8 cellular contexts compared by ENCODE assay signal in genomic region chr20:1469925-1470571, GRCh38. TPM values are rescaled to one million over a fixed set of nuclear protein-coding genes. Genes with fewer than 3 reads are reported as not detected.
DNase-seq lines count a peak whose midpoint lies in the region; ATAC-seq and TF ChIP-seq lines count a peak whose summit lies in the region.

No MANE protein-coding gene starts in this region.

- H2BK12ac ChIP-seq in H9 (ENCODE audit: insufficient read length, low read depth, low read length) = no peak overlapping the region

- H4K91ac ChIP-seq in H9 (ENCODE audit: insufficient read length, low read depth, low read length) = no peak overlapping the region

- H3K4me1 Mint-ChIP-seq in H9 = peaks cover 35 to 36% of the 10 kb centered on the region in 2 experiments
- peaks cover 22% of the 10 kb centered on the region for H3K4me1 Mint-ChIP-seq in activated CD8-positive, alpha-beta T cell treated with anti-CD3 and anti-CD28 coated beads for 36 hours (ENCODE audit: low read depth)

- no peak overlapping the region for H3K4ac ChIP-seq in H9 (ENCODE audit: low read depth, low read length)

- peak overlapping the region; percentile 27 for H2AFZ ChIP-seq in H9 (ENCODE audit: low read length)

- H3K27ac ChIP-seq in H9 (ENCODE audit: insufficient read length, low read depth, low read length) (no peak overlapping the region), cardiac muscle cell (no peak overlapping the region), prostate gland (peak overlapping the region in 1 of 2 donors; percentile 48)

- peak overlapping the region; percentile 47 for H3K18ac ChIP-seq in H9 (ENCODE audit: insufficient read length, low read depth, low read length)

- peaks cover 0 to under 1% (median 0%) of the 10 kb centered on the region in 3 experiments; a peak in 3 of 7 replicates for H3K36me3 Mint-ChIP-seq in H9 (ENCODE audit: insufficient read depth in 1 of 3, low read depth in 3 of 3)
- no peaks in the 10 kb centered on the region for H3K36me3 Mint-ChIP-seq in activated CD8-positive, alpha-beta T cell treated with anti-CD3 and anti-CD28 coated beads for 36 hours (ENCODE audit: low read depth)

- CTCF ChIA-PET in activated CD8-positive, alpha-beta T cell treated with anti-CD3 and anti-CD28 coated beads for 36 hours (lab: Charles Lee) = interaction anchor here (4.5 kb wide), 1 partner anchor 33 kb away, joined by 44 read pairs; no protein-coding TSS in a partner anchor

- H3K4me2 ChIP-seq in H9 (ENCODE audit: insufficient read depth, insufficient read length, low read length) = no peak overlapping the region

- no peak overlapping the region for H3K56ac ChIP-seq in H9 (ENCODE audit: insufficient read length, low read depth, low read length)

- DNase-seq in DMS 273 treated with DMSO at 0.1 percent for 48 hours (lab: John Stamatoyannopoulos, UW) = peak; percentile 63
- DNase-seq in H9 = peak; percentile 90
- DNase-seq in NCI-H2196 (lab: John Stamatoyannopoulos, UW; ENCODE audit: unreplicated experiment) = peak; percentile 89
- DNase-seq in activated CD8-positive, alpha-beta T cell treated with anti-CD3 and anti-CD28 coated beads for 36 hours = peak; percentile 36
- peak; percentile 83 to 99 for DNase-seq in cardiac muscle cell (ENCODE audit: low read depth in 1 of 2, low spot score in 1 of 2)
- peak; percentile 88 for DNase-seq in prostate gland (ENCODE audit: low spot score)
- no peak for DNase-seq in activated CD8-positive, alpha-beta memory T cell treated with anti-CD3 and anti-CD28 coated beads for 24 hours

- peaks cover 10% of the 10 kb centered on the region; the same call in 1 of the 2 replicates for H3K79me2 ChIP-seq in H9 (ENCODE audit: insufficient read depth, low read length)

- no peak for ATAC-seq in activated CD8-positive, alpha-beta T cell treated with anti-CD3 and anti-CD28 coated beads for 36 hours
- no peak for ATAC-seq in HG03571 (IDR thresholded peaks at IDR 0.05; ENCODE audit: unreplicated experiment)

- no peak overlapping the region for H3T11ph ChIP-seq in H9 (ENCODE audit: low read length)

- H3K4me3 Mint-ChIP-seq in H9 = no peak overlapping the region
- H3K4me3 Mint-ChIP-seq in activated CD8-positive, alpha-beta T cell treated with anti-CD3 and anti-CD28 coated beads for 36 hours = no peak overlapping the region

- no peak overlapping the region for H4K5ac ChIP-seq in H9 (ENCODE audit: insufficient read length, low read depth, low read length)

- H2BK15ac ChIP-seq in H9 (ENCODE audit: low read depth, low read length) = no peak overlapping the region

- H3K4me3 ChIP-seq in cardiac muscle cell (no peak overlapping the region), prostate gland (no peak overlapping the region)

- H2AK5ac ChIP-seq in H9 (ENCODE audit: insufficient read length, low read length) = no peak overlapping the region

- intact Hi-C loops in activated CD8-positive, alpha-beta T cell treated with anti-CD3 and anti-CD28 coated beads for 36 hours (cut with micrococcal nuclease) = loop anchor here (10.0 kb wide), 1 partner anchor 355 kb away; the partner anchor contains the start of gene PSMF1
- intact Hi-C loops in prostate gland (cut with DNase I) = loop anchor here (5.0 kb wide), 2 partner anchors 78 to 353 kb away; partner anchors contain the start of genes FKBP1A and PSMF1

- H3K9me3 ChIP-seq in H9 (ENCODE audit: control insufficient read depth, low read depth, low read length) (no peaks in the 10 kb centered on the region), cardiac muscle cell (ENCODE audit: low read depth) (no peaks in the 10 kb centered on the region), prostate gland (no peaks in the 10 kb centered on the region)

- H3K23ac ChIP-seq in H9 (ENCODE audit: insufficient read length, low read depth, low read length) = no peak overlapping the region

- H3K4me1 ChIP-seq in H9 (ENCODE audit: insufficient read depth, low read length) = no peaks in the 10 kb centered on the region; the same call in 1 of the 2 replicates
- H3K4me1 ChIP-seq in cardiac muscle cell (ENCODE audit: low read depth) = peaks cover 3% of the 10 kb centered on the region
- peaks cover 18% of the 10 kb centered on the region for H3K4me1 ChIP-seq in prostate gland (replicated peaks)

- H3K36me3 ChIP-seq in cardiac muscle cell (no peaks in the 10 kb centered on the region), prostate gland (no peaks in the 10 kb centered on the region)

- POLR2A ChIA-PET in activated CD8-positive, alpha-beta T cell treated with anti-CD3 and anti-CD28 coated beads for 36 hours (lab: Charles Lee) = no interaction called here

- H2BK120ac ChIP-seq in H9 (ENCODE audit: low read depth, low read length, poor library complexity, severe bottlenecking) = no peak overlapping the region

- H3K27ac Mint-ChIP-seq in H9 = no peak overlapping the region; a peak in 1 of 7 replicates
- no peak overlapping the region for H3K27ac Mint-ChIP-seq in activated CD8-positive, alpha-beta T cell treated with anti-CD3 and anti-CD28 coated beads for 36 hours

- TF ChIP-seq POLR2A in prostate gland (IDR thresholded peaks at IDR 0.05) = no peak

- H4K8ac ChIP-seq in H9 (replicated peaks; ENCODE audit: insufficient read length, low read depth, low read length) = no peak overlapping the region

- peak overlapping the region; percentile 45; the same call in 1 of the 2 replicates for H3K14ac ChIP-seq in H9 (ENCODE audit: insufficient read depth, low read length)

- no CpG with 5 or more reads among the region's 11 CpGs for WGBS in H9 (ENCODE audit: extremely low coverage, insufficient read length, low lambda C conversion rate)
- WGBS in prostate gland = 28% methylated on average over 11 of the region's 11 CpGs

- H3K9me3 Mint-ChIP-seq in H9 = no peaks in the 10 kb centered on the region; a peak in 1 of 5 replicates
- no peaks in the 10 kb centered on the region for H3K9me3 Mint-ChIP-seq in activated CD8-positive, alpha-beta T cell treated with anti-CD3 and anti-CD28 coated beads for 36 hours

- H2BK5ac ChIP-seq in H9 (ENCODE audit: insufficient read length, low read length) = no peak overlapping the region

- H3K23me2 ChIP-seq in H9 (ENCODE audit: insufficient read length, low read depth, low read length, poor library complexity, severe bottlenecking) = peaks cover 7% of the 10 kb centered on the region

- H2BK20ac ChIP-seq in H9 (ENCODE audit: low read depth, low read length, poor library complexity, severe bottlenecking) = no peak overlapping the region

- no peaks in the 10 kb centered on the region for H4K20me1 ChIP-seq in H9 (ENCODE audit: control insufficient read depth, insufficient read depth, insufficient read length)

- no peak overlapping the region for H3K9ac ChIP-seq in H9 (ENCODE audit: extremely low read depth, insufficient read length, low read length)

- TF ChIP-seq CTCF in H9 (conservative IDR thresholded peaks at IDR 0.05) = peak; percentile 89
- TF ChIP-seq CTCF in activated CD8-positive, alpha-beta T cell treated with anti-CD3 and anti-CD28 coated beads for 36 hours (IDR thresholded peaks at IDR 0.05) = peak; percentile 42
- peak; percentile 88 for TF ChIP-seq CTCF in cardiac muscle cell (IDR thresholded peaks at IDR 0.05; ENCODE audit: low read depth, low read length)
- TF ChIP-seq CTCF in prostate gland (IDR thresholded peaks at IDR 0.05) = peak; percentile 50 to 89 (median 82)

- H3K79me1 ChIP-seq in H9 (ENCODE audit: insufficient read depth, low read depth, low read length, poor library complexity, severe bottlenecking) = peaks cover 10% of the 10 kb centered on the region

- H3K27me3 ChIP-seq in H9 (ENCODE audit: insufficient read depth, low read length) (no peaks in the 10 kb centered on the region), cardiac muscle cell (no peaks in the 10 kb centered on the region), prostate gland (replicated peaks; ENCODE audit: insufficient read depth) (no peaks in the 10 kb centered on the region)

- H3K27me3 Mint-ChIP-seq in H9 (ENCODE audit: low read depth) = peaks cover 5% of the 10 kb centered on the region
- H3K27me3 Mint-ChIP-seq in activated CD8-positive, alpha-beta T cell treated with anti-CD3 and anti-CD28 coated beads for 36 hours = peaks cover 4% of the 10 kb centered on the region

RNA-seq across cellular contexts. Expression of gene NSFL1C, which starts 3.4 kb away (rescaled TPM):
- total RNA-seq in H9 (2021) = 81.8 and 85.4 TPM in 2 replicates
- 10 to 100 TPM; 67.2 to 67.9 TPM for total RNA-seq in activated CD8-positive, alpha-beta T cell treated with anti-CD3 and anti-CD28 coated beads for 36 hours
- total RNA-seq in cardiac muscle cell = 46.2 and 51.6 TPM in 2 replicates
- 85.8 and 102 TPM in 2 replicates for polyA plus RNA-seq in cardiac muscle cell
- 10 to 100 TPM; 43.0 to 54.5 TPM for total RNA-seq in prostate gland

RNA-seq across cellular contexts. Expression of gene SIRPB2, which starts 21.2 kb away (rescaled TPM):
- total RNA-seq in H9 (2021) (not detected in 2 replicates), cardiac muscle cell (not detected in 2 replicates), prostate gland (1 to 10 TPM in 1 of 2 donors, under 1 TPM in 1; 0.36 to 3.2 TPM)
- not detected for total RNA-seq in activated CD8-positive, alpha-beta T cell treated with anti-CD3 and anti-CD28 coated beads for 36 hours
- polyA plus RNA-seq in cardiac muscle cell = not detected in 2 replicates
